In genomic region chr22:38114484-38115398, GRCh38 we compare ENCODE assay signal across 8 cellular contexts.
DNase-seq lines count a peak whose midpoint lies in the region; ATAC-seq lines count a peak whose summit lies in the region.

No MANE protein-coding gene starts in this region.

- DNase-seq in SIG-M5 treated with dmso at 0.1 percent for 504 hours (lab: John Stamatoyannopoulos, UW; ENCODE audit: unreplicated experiment) (peak; percentile 57), SIG-M5 (lab: John Stamatoyannopoulos, UW) (no peak), NCI-H226 (peak; percentile 50), caudate nucleus (lab: John Stamatoyannopoulos, UW) (peak in 59 of 61 donors; percentile 8 to 84 (median 69)), kidney glomerular epithelial cell (lab: John Stamatoyannopoulos, UW) (peak; percentile 30)
- DNase-seq in activated CD4-positive, alpha-beta T cell treated with anti-CD3 and anti-CD28 coated beads for 1 hour = peak; percentile 53
- DNase-seq in stimulated activated CD4-positive, alpha-beta T cell treated with anti-CD3 and anti-CD28 coated beads, Interleukin-1b, Interleukin-23, amount 100 ng/mL, for 24 hours (ENCODE audit: low read depth in 4 of 4, low spot score in 1 of 4) = peak; percentile 47 to 71 (median 67)

- no peak for ATAC-seq in HG03520 (IDR thresholded peaks at IDR 0.05; ENCODE audit: unreplicated experiment)

- no peak overlapping the region for H3K27ac ChIP-seq in caudate nucleus (ENCODE audit: low read depth, low read length)
